8 cellular contexts compared by ENCODE assay signal in the genomic region with DNA sequence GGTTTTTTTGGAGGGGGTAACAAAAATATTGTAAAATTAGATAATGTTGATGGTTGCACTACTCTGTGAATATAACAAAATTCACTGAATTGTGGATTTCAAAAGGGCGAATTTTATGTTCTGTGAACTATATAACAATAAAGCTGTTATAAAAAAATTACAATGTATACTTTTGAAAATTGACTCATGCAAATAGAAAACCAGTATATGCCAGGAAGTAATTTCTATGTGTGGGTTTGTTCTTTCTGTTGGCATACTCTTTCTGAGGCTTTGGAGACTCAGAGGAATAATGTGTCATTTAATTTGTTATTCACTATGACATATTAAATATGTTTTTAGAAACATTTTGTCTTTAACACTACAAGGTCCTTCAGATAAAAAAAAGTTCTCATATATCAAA.
"Had no signal": no experiment of that assay in that cellular context is flagged by ENCODE, and none has a peak within 500 bp of the region (broad histone marks: within the 10 kb centered on the region; RNA-seq: fewer than 3 reads in every experiment).

No MANE protein-coding gene starts in this region.

- H3K4me1 ChIP-seq: HAP-1 had no signal

- DNase-seq: GM23248, GOT3, H7, HFFc6 had no signal

- H3K36me3 ChIP-seq: HAP-1 had no signal

- H3K4me3 ChIP-seq: GM23248, HAP-1 had no signal

- H3K27ac ChIP-seq: GM23248, HL-60 had no signal

- ATAC-seq: HCT116, HepG2 had no signal

- H3K9me3 ChIP-seq: HAP-1 had no signal

- H3K9ac ChIP-seq: GM23248 had no signal

- H2AFZ ChIP-seq: GM23248 had no signal
